7 cellular contexts compared by ENCODE assay signal in genomic region chr16:20429499-20429898, GRCh38. TPM values are rescaled to one million over a fixed set of nuclear protein-coding genes. Genes with fewer than 3 reads are reported as not detected.
"Had no signal": no experiment of that assay in that cellular context is flagged by ENCODE, and none has a peak within 500 bp of the region (broad histone marks: within the 10 kb centered on the region; RNA-seq: fewer than 3 reads in every experiment).

No MANE protein-coding gene starts in this region.

RNA-seq across cellular contexts. Expression of gene ACSM5, which starts 20.2 kb away (rescaled TPM):
- total RNA-seq: GM23248, GM23338, H1, H7, H9, HFFc6 had no signal
- polyA plus RNA-seq: GM23248, GM23338, H1 had no signal

RNA-seq across cellular contexts. Expression of gene ACSM2A, which starts 21.8 kb away (rescaled TPM):
- total RNA-seq: GM23248, GM23338, H1, H4, H7, H9, HFFc6 had no signal
- polyA plus RNA-seq: GM23248, GM23338, H1 had no signal

RNA-seq across cellular contexts. Expression of gene PDILT, which starts 25.0 kb away (rescaled TPM):
- total RNA-seq: GM23248, GM23338, H1, H4, H7, H9, HFFc6 had no signal
- polyA plus RNA-seq: GM23248, GM23338, H1 had no signal
